In the genomic region with DNA sequence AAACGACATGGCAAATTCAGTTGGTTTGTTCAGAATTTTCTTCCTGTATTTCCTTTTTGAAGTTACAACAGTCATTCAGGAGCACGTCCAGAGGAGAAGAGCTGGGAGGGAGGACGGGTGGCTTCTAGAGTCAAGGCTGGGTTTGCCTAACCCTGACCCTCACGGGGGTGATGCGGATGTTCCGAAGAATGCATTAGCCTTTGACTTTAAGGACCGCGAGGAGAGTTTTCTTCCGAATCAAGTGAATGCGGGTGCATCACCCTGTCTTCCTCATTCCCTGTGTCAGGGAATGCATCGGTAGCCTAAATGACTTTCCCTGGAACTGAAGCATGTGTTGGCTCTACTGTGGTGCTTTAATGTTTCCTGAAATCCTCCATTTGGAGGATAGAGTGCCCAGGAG, we compare ENCODE assay signal across 2 cellular contexts.
TF ChIP-seq lines count a peak whose summit lies in the region.

No MANE protein-coding gene starts in this region.

TF ChIP-seq in SK-N-SH, 30 proteins besides CTCF, POLR2A, EP300 and RAD21 (continued from another document):
- TF ChIP-seq, protein P1, sequence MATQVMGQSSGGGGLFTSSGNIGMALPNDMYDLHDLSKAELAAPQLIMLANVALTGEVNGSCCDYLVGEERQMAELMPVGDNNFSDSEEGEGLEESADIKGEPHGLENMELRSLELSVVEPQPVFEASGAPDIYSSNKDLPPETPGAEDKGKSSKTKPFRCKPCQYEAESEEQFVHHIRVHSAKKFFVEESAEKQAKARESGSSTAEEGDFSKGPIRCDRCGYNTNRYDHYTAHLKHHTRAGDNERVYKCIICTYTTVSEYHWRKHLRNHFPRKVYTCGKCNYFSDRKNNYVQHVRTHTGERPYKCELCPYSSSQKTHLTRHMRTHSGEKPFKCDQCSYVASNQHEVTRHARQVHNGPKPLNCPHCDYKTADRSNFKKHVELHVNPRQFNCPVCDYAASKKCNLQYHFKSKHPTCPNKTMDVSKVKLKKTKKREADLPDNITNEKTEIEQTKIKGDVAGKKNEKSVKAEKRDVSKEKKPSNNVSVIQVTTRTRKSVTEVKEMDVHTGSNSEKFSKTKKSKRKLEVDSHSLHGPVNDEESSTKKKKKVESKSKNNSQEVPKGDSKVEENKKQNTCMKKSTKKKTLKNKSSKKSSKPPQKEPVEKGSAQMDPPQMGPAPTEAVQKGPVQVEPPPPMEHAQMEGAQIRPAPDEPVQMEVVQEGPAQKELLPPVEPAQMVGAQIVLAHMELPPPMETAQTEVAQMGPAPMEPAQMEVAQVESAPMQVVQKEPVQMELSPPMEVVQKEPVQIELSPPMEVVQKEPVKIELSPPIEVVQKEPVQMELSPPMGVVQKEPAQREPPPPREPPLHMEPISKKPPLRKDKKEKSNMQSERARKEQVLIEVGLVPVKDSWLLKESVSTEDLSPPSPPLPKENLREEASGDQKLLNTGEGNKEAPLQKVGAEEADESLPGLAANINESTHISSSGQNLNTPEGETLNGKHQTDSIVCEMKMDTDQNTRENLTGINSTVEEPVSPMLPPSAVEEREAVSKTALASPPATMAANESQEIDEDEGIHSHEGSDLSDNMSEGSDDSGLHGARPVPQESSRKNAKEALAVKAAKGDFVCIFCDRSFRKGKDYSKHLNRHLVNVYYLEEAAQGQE (IDR thresholded peaks at IDR 0.05; ENCODE audit: low read depth, low read length), result no peak
- no peak for TF ChIP-seq SMC3 (IDR thresholded peaks at IDR 0.05; ENCODE audit: low read depth, low read length)
- no peak for TF ChIP-seq FOSL2 (IDR thresholded peaks at IDR 0.05; ENCODE audit: borderline replicate concordance, low read depth)
- no peak for TF ChIP-seq SIN3A (IDR thresholded peaks at IDR 0.05; ENCODE audit: borderline replicate concordance, low read depth, low read length)
- TF ChIP-seq FOXJ3 (CRISPR knock-in tag; IDR thresholded peaks at IDR 0.05), result no peak
- TF ChIP-seq, protein P2, sequence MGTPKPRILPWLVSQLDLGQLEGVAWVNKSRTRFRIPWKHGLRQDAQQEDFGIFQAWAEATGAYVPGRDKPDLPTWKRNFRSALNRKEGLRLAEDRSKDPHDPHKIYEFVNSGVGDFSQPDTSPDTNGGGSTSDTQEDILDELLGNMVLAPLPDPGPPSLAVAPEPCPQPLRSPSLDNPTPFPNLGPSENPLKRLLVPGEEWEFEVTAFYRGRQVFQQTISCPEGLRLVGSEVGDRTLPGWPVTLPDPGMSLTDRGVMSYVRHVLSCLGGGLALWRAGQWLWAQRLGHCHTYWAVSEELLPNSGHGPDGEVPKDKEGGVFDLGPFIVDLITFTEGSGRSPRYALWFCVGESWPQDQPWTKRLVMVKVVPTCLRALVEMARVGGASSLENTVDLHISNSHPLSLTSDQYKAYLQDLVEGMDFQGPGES (IDR thresholded peaks at IDR 0.05; ENCODE audit: low read depth, low read length), result no peak
- TF ChIP-seq, protein P3, sequence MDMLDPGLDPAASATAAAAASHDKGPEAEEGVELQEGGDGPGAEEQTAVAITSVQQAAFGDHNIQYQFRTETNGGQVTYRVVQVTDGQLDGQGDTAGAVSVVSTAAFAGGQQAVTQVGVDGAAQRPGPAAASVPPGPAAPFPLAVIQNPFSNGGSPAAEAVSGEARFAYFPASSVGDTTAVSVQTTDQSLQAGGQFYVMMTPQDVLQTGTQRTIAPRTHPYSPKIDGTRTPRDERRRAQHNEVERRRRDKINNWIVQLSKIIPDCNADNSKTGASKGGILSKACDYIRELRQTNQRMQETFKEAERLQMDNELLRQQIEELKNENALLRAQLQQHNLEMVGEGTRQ (IDR thresholded peaks at IDR 0.05; ENCODE audit: borderline replicate concordance, low read depth, low read length), result no peak

TF ChIP-seq in SK-N-SH treated with all-trans-retinoic acid at 6 μM for 48 hours, 23 proteins besides CTCF, POLR2A, EP300 and RAD21 (continued from another document):
- TF ChIP-seq, protein P4, sequence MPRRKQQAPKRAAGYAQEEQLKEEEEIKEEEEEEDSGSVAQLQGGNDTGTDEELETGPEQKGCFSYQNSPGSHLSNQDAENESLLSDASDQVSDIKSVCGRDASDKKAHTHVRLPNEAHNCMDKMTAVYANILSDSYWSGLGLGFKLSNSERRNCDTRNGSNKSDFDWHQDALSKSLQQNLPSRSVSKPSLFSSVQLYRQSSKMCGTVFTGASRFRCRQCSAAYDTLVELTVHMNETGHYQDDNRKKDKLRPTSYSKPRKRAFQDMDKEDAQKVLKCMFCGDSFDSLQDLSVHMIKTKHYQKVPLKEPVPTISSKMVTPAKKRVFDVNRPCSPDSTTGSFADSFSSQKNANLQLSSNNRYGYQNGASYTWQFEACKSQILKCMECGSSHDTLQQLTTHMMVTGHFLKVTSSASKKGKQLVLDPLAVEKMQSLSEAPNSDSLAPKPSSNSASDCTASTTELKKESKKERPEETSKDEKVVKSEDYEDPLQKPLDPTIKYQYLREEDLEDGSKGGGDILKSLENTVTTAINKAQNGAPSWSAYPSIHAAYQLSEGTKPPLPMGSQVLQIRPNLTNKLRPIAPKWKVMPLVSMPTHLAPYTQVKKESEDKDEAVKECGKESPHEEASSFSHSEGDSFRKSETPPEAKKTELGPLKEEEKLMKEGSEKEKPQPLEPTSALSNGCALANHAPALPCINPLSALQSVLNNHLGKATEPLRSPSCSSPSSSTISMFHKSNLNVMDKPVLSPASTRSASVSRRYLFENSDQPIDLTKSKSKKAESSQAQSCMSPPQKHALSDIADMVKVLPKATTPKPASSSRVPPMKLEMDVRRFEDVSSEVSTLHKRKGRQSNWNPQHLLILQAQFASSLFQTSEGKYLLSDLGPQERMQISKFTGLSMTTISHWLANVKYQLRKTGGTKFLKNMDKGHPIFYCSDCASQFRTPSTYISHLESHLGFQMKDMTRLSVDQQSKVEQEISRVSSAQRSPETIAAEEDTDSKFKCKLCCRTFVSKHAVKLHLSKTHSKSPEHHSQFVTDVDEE (CRISPR knock-in tag; IDR thresholded peaks at IDR 0.05), result no peak
- TF ChIP-seq TCF4 (CRISPR knock-in tag; IDR thresholded peaks at IDR 0.05; ENCODE audit: borderline replicate concordance), result no peak
